In the genomic region with DNA sequence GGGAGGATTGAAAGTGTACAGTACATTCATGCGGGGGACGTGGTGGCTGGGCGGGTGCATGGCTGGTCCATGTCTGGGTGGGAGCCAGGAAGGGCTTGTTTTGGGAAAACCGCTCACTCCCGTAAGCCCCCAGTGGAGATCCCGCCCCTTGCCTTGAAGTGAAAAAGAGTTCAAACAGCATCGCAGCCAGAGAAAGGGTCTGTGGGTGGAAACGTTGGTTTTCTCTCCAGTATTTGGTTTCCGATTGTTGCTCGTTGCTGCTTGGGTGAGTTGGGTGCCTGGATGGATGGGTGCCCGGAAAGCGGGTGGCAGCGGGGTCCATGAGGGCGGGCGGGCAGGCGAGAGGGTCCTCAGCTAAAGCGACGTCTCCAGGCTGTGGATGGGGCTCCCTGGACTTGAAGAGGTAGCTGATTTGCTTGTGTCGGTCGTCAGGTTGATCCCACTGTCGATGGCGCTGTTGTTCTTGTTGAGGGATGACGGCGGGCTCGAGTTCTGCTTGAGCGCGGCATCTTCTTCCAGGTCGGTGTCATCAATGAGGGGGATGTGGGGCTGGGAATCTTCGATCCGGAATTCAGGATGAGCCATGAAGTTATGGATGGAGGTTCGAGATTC, we compare ENCODE assay signal across 2 cellular contexts.
TF ChIP-seq lines count a peak whose summit lies in the region.

No MANE protein-coding gene starts in this region.

TF ChIP-seq in WTC11, 78 proteins besides CTCF, POLR2A, EP300 and RAD21:
- no peak for TF ChIP-seq TEAD1 (CRISPR knock-in tag; IDR thresholded peaks at IDR 0.05)
- TF ChIP-seq, protein P1, sequence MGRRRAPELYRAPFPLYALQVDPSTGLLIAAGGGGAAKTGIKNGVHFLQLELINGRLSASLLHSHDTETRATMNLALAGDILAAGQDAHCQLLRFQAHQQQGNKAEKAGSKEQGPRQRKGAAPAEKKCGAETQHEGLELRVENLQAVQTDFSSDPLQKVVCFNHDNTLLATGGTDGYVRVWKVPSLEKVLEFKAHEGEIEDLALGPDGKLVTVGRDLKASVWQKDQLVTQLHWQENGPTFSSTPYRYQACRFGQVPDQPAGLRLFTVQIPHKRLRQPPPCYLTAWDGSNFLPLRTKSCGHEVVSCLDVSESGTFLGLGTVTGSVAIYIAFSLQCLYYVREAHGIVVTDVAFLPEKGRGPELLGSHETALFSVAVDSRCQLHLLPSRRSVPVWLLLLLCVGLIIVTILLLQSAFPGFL (CRISPR knock-in tag; IDR thresholded peaks at IDR 0.05; ENCODE audit: borderline replicate concordance), result no peak
- TF ChIP-seq, protein P2, sequence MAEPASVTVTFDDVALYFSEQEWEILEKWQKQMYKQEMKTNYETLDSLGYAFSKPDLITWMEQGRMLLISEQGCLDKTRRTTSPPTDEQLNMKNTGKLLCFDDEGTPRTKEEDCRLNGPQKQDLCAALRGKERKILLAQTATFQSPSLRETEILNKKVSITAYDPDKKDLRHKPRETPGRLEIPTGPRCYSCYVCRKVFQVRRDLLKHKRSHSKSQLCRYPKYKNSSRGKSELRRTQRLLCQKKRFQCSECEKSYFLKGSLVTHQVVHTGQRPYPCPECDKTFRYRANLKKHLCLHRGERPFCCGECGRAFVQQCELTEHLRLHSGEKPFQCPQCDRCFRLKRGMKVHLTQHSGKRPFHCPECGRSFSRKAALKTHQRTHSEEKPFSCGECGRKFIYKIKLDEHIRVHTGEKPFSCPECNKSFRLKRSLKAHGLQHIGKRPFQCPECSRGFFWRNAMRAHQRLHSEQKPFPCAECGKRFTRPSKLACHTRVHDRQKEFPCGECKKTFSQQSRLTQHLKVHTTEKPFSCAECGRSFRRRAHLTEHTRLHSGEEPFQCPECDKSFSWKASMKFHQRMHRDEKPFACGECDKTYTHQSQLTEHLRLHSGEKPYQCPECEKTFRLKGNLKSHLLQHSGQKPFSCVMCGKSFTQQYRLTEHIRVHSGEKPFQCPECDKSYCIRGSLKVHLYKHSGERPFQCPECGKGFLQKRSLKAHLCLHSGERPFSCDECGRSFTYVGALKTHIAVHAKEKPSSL (CRISPR knock-in tag; conservative IDR thresholded peaks at IDR 0.05), result no peak
- no peak for TF ChIP-seq FOXK1 (CRISPR knock-in tag; IDR thresholded peaks at IDR 0.05)

TF ChIP-seq in HepG2, 621 proteins besides CTCF, POLR2A, EP300 and RAD21:
- TF ChIP-seq HNRNPL (IDR thresholded peaks at IDR 0.05; ENCODE audit: low read depth, low read length) (no peak), ZNF879 (CRISPR knock-in tag; IDR thresholded peaks at IDR 0.05) (no peak), ZNF660 (CRISPR knock-in tag; IDR thresholded peaks at IDR 0.05; ENCODE audit: borderline replicate concordance, low read depth) (no peak), CHD2 (IDR thresholded peaks at IDR 0.05; ENCODE audit: low read depth, low read length) (no peak), ZNF720 (CRISPR knock-in tag; IDR thresholded peaks at IDR 0.05) (no peak), SMARCE1 (IDR thresholded peaks at IDR 0.05; ENCODE audit: borderline replicate concordance) (no peak), SIN3B (IDR thresholded peaks at IDR 0.05; ENCODE audit: low read length) (no peak), ELF1 (CRISPR knock-in tag; IDR thresholded peaks at IDR 0.05) (no peak), FLYWCH1 (CRISPR knock-in tag; IDR thresholded peaks at IDR 0.05) (no peak), ZNF225 (CRISPR knock-in tag; IDR thresholded peaks at IDR 0.05) (no peak), MATR3 (CRISPR knock-in tag; IDR thresholded peaks at IDR 0.05) (no peak), ZNF703 (CRISPR knock-in tag; IDR thresholded peaks at IDR 0.05; ENCODE audit: borderline replicate concordance) (no peak), KLF13 (CRISPR knock-in tag; IDR thresholded peaks at IDR 0.05) (no peak)
- TF ChIP-seq, protein P3, sequence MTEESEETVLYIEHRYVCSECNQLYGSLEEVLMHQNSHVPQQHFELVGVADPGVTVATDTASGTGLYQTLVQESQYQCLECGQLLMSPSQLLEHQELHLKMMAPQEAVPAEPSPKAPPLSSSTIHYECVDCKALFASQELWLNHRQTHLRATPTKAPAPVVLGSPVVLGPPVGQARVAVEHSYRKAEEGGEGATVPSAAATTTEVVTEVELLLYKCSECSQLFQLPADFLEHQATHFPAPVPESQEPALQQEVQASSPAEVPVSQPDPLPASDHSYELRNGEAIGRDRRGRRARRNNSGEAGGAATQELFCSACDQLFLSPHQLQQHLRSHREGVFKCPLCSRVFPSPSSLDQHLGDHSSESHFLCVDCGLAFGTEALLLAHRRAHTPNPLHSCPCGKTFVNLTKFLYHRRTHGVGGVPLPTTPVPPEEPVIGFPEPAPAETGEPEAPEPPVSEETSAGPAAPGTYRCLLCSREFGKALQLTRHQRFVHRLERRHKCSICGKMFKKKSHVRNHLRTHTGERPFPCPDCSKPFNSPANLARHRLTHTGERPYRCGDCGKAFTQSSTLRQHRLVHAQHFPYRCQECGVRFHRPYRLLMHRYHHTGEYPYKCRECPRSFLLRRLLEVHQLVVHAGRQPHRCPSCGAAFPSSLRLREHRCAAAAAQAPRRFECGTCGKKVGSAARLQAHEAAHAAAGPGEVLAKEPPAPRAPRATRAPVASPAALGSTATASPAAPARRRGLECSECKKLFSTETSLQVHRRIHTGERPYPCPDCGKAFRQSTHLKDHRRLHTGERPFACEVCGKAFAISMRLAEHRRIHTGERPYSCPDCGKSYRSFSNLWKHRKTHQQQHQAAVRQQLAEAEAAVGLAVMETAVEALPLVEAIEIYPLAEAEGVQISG (CRISPR knock-in tag; IDR thresholded peaks at IDR 0.05), result no peak
- TF ChIP-seq, protein P4, sequence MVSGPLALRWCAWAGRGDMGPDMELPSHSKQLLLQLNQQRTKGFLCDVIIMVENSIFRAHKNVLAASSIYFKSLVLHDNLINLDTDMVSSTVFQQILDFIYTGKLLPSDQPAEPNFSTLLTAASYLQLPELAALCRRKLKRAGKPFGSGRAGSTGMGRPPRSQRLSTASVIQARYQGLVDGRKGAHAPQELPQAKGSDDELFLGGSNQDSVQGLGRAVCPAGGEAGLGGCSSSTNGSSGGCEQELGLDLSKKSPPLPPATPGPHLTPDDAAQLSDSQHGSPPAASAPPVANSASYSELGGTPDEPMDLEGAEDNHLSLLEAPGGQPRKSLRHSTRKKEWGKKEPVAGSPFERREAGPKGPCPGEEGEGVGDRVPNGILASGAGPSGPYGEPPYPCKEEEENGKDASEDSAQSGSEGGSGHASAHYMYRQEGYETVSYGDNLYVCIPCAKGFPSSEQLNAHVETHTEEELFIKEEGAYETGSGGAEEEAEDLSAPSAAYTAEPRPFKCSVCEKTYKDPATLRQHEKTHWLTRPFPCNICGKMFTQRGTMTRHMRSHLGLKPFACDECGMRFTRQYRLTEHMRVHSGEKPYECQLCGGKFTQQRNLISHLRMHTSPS (CRISPR knock-in tag; IDR thresholded peaks at IDR 0.05; ENCODE audit: low read depth), result no peak
- TF ChIP-seq, protein P5, sequence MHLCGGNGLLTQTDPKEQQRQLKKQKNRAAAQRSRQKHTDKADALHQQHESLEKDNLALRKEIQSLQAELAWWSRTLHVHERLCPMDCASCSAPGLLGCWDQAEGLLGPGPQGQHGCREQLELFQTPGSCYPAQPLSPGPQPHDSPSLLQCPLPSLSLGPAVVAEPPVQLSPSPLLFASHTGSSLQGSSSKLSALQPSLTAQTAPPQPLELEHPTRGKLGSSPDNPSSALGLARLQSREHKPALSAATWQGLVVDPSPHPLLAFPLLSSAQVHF (CRISPR knock-in tag; IDR thresholded peaks at IDR 0.05), result no peak
- TF ChIP-seq, protein P6, sequence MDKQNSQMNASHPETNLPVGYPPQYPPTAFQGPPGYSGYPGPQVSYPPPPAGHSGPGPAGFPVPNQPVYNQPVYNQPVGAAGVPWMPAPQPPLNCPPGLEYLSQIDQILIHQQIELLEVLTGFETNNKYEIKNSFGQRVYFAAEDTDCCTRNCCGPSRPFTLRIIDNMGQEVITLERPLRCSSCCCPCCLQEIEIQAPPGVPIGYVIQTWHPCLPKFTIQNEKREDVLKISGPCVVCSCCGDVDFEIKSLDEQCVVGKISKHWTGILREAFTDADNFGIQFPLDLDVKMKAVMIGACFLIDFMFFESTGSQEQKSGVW (CRISPR knock-in tag; IDR thresholded peaks at IDR 0.05; ENCODE audit: borderline replicate concordance), result no peak
- TF ChIP-seq, protein P7, sequence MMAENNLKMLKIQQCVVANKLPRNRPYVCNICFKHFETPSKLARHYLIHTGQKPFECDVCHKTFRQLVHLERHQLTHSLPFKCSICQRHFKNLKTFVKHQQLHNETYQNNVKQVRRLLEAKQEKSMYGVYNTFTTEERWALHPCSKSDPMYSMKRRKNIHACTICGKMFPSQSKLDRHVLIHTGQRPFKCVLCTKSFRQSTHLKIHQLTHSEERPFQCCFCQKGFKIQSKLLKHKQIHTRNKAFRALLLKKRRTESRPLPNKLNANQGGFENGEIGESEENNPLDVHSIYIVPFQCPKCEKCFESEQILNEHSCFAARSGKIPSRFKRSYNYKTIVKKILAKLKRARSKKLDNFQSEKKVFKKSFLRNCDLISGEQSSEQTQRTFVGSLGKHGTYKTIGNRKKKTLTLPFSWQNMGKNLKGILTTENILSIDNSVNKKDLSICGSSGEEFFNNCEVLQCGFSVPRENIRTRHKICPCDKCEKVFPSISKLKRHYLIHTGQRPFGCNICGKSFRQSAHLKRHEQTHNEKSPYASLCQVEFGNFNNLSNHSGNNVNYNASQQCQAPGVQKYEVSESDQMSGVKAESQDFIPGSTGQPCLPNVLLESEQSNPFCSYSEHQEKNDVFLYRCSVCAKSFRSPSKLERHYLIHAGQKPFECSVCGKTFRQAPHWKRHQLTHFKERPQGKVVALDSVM (CRISPR knock-in tag; IDR thresholded peaks at IDR 0.05), result no peak
